Comparison of ENCODE assay signal across 7 cellular contexts in the genomic region with DNA sequence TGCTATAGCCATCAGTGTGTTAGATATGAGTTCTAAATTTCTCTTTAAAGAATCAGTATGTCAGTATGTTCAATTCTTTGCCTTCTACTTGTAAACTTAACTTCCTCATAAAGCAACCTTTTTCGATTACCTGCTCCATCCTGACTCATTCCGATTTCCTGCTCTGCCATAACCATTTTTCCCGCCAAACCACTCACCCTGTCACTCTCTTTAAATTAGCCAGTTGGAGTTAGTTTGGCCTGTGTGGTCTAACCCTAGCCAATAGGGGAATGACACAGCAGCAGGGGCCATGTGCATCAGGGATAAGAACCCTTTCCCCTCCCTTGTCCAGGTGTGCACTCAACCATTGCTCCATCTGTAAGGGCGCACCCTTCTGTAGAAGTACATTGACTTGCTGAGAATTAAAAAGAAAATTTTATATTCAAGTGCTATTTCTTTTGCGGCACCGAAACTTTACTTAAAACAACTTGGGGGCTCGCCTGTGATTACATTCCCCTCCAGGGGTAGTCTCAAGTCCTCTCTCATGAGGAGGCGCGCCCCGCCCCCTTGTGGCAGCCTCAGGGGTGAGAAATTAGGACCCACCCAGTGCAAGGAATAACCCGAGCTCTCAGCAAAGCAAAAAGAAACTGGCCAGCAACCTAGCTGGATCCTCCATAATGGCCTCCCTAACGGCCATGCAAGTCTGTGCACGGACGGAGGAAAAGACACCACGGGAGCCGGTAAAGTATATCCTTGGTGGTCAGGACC. TPM values are rescaled to one million over a fixed set of nuclear protein-coding genes. Genes with fewer than 3 reads are reported as not detected.
A peak's percentile ranks its signal among the peaks of the same experiment; 100 is the strongest.
DNase-seq lines count a peak whose midpoint lies in the region; ATAC-seq and TF ChIP-seq lines count a peak whose summit lies in the region.
"Not testable (repeated sequence)": the region's sequence is repeated elsewhere in the genome, so short reads cannot be mapped to it uniquely, and the experiment has no call there.

No MANE protein-coding gene starts in this region.

- ATAC-seq in heart right ventricle: not testable (repeated sequence)
- ATAC-seq in psoas muscle: peak; percentile 47 to 86 (median 64)

- H3K4me3 Mint-ChIP-seq in MCF 10A (ENCODE audit: unreplicated experiment): not testable (repeated sequence)

- not testable (repeated sequence) for H3K9me3 ChIP-seq in heart right ventricle, psoas muscle

- intact Hi-C loops in MCF 10A (cut with micrococcal nuclease); heart right ventricle (cut with DNase I); psoas muscle (cut with DNase I): not testable (repeated sequence)

- H3K4me3 ChIP-seq in heart right ventricle, psoas muscle: not testable (repeated sequence)

- 85 to 87% methylated on average over 16 of the region's 16 CpGs for WGBS in heart right ventricle, 2 donors
- 74 to 84% (median 75%) methylated on average over 16 of the region's 16 CpGs for WGBS in psoas muscle, 3 donors

- not testable (repeated sequence) for H3K9me3 Mint-ChIP-seq in MCF 10A (ENCODE audit: unreplicated experiment)

- peak; percentile 21 for DNase-seq in EH (ENCODE audit: low read depth)
- DNase-seq in Kasumi-1 (lab: John Stamatoyannopoulos, UW): peak; percentile 37 to 40
- DNase-seq in RKO (ENCODE audit: low spot score): peak; percentile 2
- peak; percentile 4 to 11 for DNase-seq in activated CD4-positive, alpha-beta T cell treated with anti-CD3 and anti-CD28 coated beads, Interleukin-2, amount 50 U/mL, for 24 hours (ENCODE audit: low read depth in 1 of 2, low spot score in 1 of 2)
- DNase-seq in MCF 10A (ENCODE audit: unreplicated experiment): peak; percentile 55
- peak in 1 of 2 donors; percentile 31 for DNase-seq in heart right ventricle
- DNase-seq in psoas muscle: peak; percentile 29 to 74

- POLR2A ChIA-PET in MCF 10A (lab: Yijun Ruan, JAX): interaction anchor here (1.0 to 1.2 kb wide), 2 partner anchors 29 to 52 kb away, joined by 3 to 4 read pairs; a partner anchor contains a TSS

- H3K36me3 Mint-ChIP-seq in MCF 10A (ENCODE audit: insufficient read depth, unreplicated experiment): peaks cover 33% of the 10 kb centered on the region

- not testable (repeated sequence) for H3K27ac Mint-ChIP-seq in MCF 10A (ENCODE audit: low read depth, unreplicated experiment)

- H3K27ac ChIP-seq in heart right ventricle, psoas muscle: not testable (repeated sequence)

- peaks cover 0 to 38% (median 4%) of the 10 kb centered on the region in 9 donors for H3K36me3 ChIP-seq in heart right ventricle
- H3K36me3 ChIP-seq in psoas muscle (ENCODE audit: insufficient read depth in 1 of 2, low read depth in 1 of 2): peaks cover 0 to 32% of the 10 kb centered on the region in 2 donors

- BruUV-seq in MCF 10A (replicated peaks; lab: Mats Ljungman, UMichigan): not testable (repeated sequence)

- not testable (repeated sequence) for H3K4me1 ChIP-seq in heart right ventricle, psoas muscle

- TF ChIP-seq CTCF in MCF 10A (IDR thresholded peaks at IDR 0.05; ENCODE audit: unreplicated experiment) (peak; percentile 46), heart right ventricle (IDR thresholded peaks at IDR 0.05) (peak in 7 of 9 donors; percentile 18 to 45 (median 35)), psoas muscle (IDR thresholded peaks at IDR 0.05) (peak; percentile 49)

- not testable (repeated sequence) for H3K27me3 Mint-ChIP-seq in MCF 10A (ENCODE audit: insufficient read depth, unreplicated experiment)

- CTCF ChIA-PET in MCF 10A (lab: Yijun Ruan, JAX): interaction anchor here (0.6 to 1.0 kb wide), 4 partner anchors 9 to 99 kb away, joined by 3 to 4 read pairs (median 3); no protein-coding TSS in a partner anchor

- H3K4me1 Mint-ChIP-seq in MCF 10A (ENCODE audit: insufficient read depth, unreplicated experiment): not testable (repeated sequence)

- H3K27me3 ChIP-seq in heart right ventricle: peaks cover 0 to 22% (median 8%) of the 10 kb centered on the region in 7 donors
- not testable (repeated sequence) for H3K27me3 ChIP-seq in psoas muscle (ENCODE audit: insufficient read depth in 3 of 3, low read length in 2 of 3)

RNA-seq across cellular contexts. Expression of a gene that starts 51.9 kb away (rescaled TPM):
- total RNA-seq in MCF 10A (2022) (41.2 and 46.0 TPM in 2 replicates), heart right ventricle (10 to 100 TPM; 39.4 to 68.9 (median 45.1) TPM), psoas muscle (10 to 100 TPM; 35.8 to 50.9 (median 40.2) TPM)
- polyA plus RNA-seq in heart right ventricle (10 to 100 TPM; 47.8 to 54.6 TPM), psoas muscle (10 to 100 TPM; 36.1 to 52.9 (median 49.7) TPM)

RNA-seq across cellular contexts. Expression of a gene that starts 58.9 kb away (rescaled TPM):
- 176 and 188 TPM in 2 replicates for total RNA-seq in MCF 10A (2022)
- 100 to 1,000 TPM; 124 to 197 (median 154) TPM for total RNA-seq in heart right ventricle
- 100 to 1,000 TPM; 164 to 227 TPM for polyA plus RNA-seq in heart right ventricle
- 100 to 1,000 TPM; 173 to 200 (median 189) TPM for total RNA-seq in psoas muscle
- polyA plus RNA-seq in psoas muscle: 100 to 1,000 TPM; 262 to 430 (median 322) TPM
